In the genomic region with DNA sequence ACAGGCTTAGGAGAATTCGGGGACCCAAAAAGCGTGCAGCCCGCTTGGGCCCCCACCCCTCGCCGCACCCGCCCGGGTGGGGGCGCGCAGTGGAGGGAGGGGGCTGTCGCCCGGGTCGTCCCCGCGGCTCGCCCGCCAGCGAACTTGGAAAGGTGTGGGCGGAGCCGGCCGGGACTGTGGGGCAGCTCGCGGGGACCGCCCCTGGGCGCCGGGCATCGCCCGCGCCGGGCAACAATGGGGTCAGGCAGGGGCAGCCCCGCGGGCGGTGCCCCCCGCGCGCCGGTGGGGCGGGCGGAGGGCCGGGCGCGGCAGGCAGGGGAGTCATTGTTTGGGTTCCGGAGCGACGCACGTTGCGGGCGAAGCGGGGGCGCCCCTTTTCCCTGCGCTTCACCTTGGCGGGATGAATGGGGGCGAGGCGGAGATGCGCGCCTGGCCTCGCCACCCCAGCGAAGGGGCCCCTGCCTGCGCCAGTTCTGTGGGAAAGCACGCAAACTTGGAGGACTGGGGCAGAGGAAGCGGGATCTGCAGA, we compare ENCODE assay signal across 8 cellular contexts. TPM values are rescaled to one million over a fixed set of nuclear protein-coding genes. Genes with fewer than 3 reads are reported as not detected.
DNase-seq lines count a peak whose midpoint lies in the region; TF ChIP-seq lines count a peak whose summit lies in the region.

No MANE protein-coding gene starts in this region.

- H3K9me3 ChIP-seq in ascending aorta (no peaks in the 10 kb centered on the region), iPS-20b (ENCODE audit: insufficient read depth, low read depth, low read length) (no peaks in the 10 kb centered on the region)

- peak; percentile 80 for DNase-seq in COR-L47 (lab: John Stamatoyannopoulos, UW)
- peak; percentile 67 for DNase-seq in GM20000 (ENCODE audit: low spot score)
- DNase-seq in HL-60 (ENCODE audit: low read depth in 1 of 2, low spot score in 1 of 2): no peak
- peak; percentile 67 for DNase-seq in SW480 (ENCODE audit: low spot score)
- DNase-seq in ascending aorta (ENCODE audit: low spot score in 2 of 2): peak in 1 of 2 donors; percentile 85
- DNase-seq in stimulated activated CD4-positive, alpha-beta T cell treated with anti-CD3 and anti-CD28 coated beads, Interleukin-15, amount 100 ng/mL, for 24 hours: peak; percentile 81
- no peak for DNase-seq in inferior parietal cortex (ENCODE audit: extremely low spot score)

- H3K4me1 ChIP-seq in ascending aorta: peaks cover 0 to 14% of the 10 kb centered on the region in 2 donors
- H3K4me1 ChIP-seq in iPS-20b (ENCODE audit: insufficient read depth, low read length): peaks cover 7% of the 10 kb centered on the region

- peak overlapping the region; percentile 86; the same call in 1 of the 2 replicates for H3K9ac ChIP-seq in iPS-20b (ENCODE audit: low read depth, low read length)

- no peaks in the 10 kb centered on the region for H3K36me3 ChIP-seq in ascending aorta
- H3K36me3 ChIP-seq in iPS-20b (ENCODE audit: insufficient read depth, low read depth, low read length): no peaks in the 10 kb centered on the region

- H3K27ac ChIP-seq in HL-60 (replicated peaks) (no peak overlapping the region), ascending aorta (peak overlapping the region; percentile 96 to 98), iPS-20b (ENCODE audit: low read length) (peak overlapping the region; percentile 66)

- H3K27me3 ChIP-seq in HL-60 (ENCODE audit: insufficient read depth, poor library complexity, severe bottlenecking): peaks cover 40% of the 10 kb centered on the region
- H3K27me3 ChIP-seq in ascending aorta: no peaks in the 10 kb centered on the region
- H3K27me3 ChIP-seq in iPS-20b (ENCODE audit: insufficient read depth, low read length): peaks cover 24% of the 10 kb centered on the region; the same call in 1 of the 2 replicates

- H3K4me3 ChIP-seq in HL-60 (replicated peaks; ENCODE audit: insufficient read depth, low read length) (peak overlapping the region; percentile 44), ascending aorta (peak overlapping the region; percentile 92 to 97), iPS-20b (ENCODE audit: low read length) (peak overlapping the region; percentile 79)

- TF ChIP-seq CTCF in GM20000 (IDR thresholded peaks at IDR 0.05; ENCODE audit: extremely low read depth, missing control alignments) (no peak), HL-60 (IDR thresholded peaks at IDR 0.05; ENCODE audit: insufficient read depth, low read length) (no peak), ascending aorta (IDR thresholded peaks at IDR 0.05) (no peak)

- intact Hi-C loops in ascending aorta (cut with DNase I): loop anchor here (1.0 to 10.0 kb wide), 8 partner anchors 72 to 1500 kb away; partner anchors contain the start of genes DIS3, LMO7 and PIBF1

RNA-seq across cellular contexts. Expression of gene KLF12, which starts 0.6 kb away (rescaled TPM):
- total RNA-seq in ascending aorta: 17.9 TPM

Comparison
In these comparisons a context has a peak if more than half of its experiments do, and no peak if none do; other contexts are left out.
1. DNase-seq: peak in COR-L47 (single experiment), GM20000 (single experiment), SW480 (single experiment) and stimulated activated CD4-positive, alpha-beta T cell treated with anti-CD3 and anti-CD28 coated beads, Interleukin-15, amount 100 ng/mL, for 24 hours (single experiment); none in HL-60 (0 of 2) and inferior parietal cortex (single experiment).
2. H3K4me3 ChIP-seq: peak in every context shown above with its lines; median percentile 94 in ascending aorta; 79 in iPS-20b; 44 in HL-60.